In the genomic region with DNA sequence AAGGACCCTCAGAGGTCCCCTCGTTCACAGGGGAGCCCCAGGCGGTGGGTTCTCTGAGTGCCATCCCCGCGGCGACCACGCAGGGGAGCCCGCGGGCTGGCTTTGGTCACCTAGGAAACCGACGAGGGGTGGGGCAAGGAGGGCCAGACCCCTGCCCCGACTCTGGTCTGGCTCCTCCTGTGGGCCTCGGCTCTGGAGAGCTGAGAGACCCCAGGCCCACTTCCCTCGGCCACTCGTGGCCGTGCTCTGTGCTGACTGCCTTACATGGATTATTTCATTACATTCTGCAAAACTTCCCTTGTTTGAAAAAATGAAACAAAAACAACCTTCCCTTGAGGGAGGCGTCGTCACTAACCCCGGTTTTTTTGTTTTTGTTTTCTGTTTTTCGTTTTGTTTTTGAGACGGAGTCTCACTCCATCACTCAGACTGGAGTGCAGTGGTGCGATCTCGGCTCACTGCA, we compare ENCODE assay signal across 1 cellular context.
TF ChIP-seq lines count a peak whose summit lies in the region.

No MANE protein-coding gene starts in this region.

TF ChIP-seq in K562, 482 proteins besides CTCF, POLR2A, EP300 and RAD21 (continued from another document):
- TF ChIP-seq, protein P1, sequence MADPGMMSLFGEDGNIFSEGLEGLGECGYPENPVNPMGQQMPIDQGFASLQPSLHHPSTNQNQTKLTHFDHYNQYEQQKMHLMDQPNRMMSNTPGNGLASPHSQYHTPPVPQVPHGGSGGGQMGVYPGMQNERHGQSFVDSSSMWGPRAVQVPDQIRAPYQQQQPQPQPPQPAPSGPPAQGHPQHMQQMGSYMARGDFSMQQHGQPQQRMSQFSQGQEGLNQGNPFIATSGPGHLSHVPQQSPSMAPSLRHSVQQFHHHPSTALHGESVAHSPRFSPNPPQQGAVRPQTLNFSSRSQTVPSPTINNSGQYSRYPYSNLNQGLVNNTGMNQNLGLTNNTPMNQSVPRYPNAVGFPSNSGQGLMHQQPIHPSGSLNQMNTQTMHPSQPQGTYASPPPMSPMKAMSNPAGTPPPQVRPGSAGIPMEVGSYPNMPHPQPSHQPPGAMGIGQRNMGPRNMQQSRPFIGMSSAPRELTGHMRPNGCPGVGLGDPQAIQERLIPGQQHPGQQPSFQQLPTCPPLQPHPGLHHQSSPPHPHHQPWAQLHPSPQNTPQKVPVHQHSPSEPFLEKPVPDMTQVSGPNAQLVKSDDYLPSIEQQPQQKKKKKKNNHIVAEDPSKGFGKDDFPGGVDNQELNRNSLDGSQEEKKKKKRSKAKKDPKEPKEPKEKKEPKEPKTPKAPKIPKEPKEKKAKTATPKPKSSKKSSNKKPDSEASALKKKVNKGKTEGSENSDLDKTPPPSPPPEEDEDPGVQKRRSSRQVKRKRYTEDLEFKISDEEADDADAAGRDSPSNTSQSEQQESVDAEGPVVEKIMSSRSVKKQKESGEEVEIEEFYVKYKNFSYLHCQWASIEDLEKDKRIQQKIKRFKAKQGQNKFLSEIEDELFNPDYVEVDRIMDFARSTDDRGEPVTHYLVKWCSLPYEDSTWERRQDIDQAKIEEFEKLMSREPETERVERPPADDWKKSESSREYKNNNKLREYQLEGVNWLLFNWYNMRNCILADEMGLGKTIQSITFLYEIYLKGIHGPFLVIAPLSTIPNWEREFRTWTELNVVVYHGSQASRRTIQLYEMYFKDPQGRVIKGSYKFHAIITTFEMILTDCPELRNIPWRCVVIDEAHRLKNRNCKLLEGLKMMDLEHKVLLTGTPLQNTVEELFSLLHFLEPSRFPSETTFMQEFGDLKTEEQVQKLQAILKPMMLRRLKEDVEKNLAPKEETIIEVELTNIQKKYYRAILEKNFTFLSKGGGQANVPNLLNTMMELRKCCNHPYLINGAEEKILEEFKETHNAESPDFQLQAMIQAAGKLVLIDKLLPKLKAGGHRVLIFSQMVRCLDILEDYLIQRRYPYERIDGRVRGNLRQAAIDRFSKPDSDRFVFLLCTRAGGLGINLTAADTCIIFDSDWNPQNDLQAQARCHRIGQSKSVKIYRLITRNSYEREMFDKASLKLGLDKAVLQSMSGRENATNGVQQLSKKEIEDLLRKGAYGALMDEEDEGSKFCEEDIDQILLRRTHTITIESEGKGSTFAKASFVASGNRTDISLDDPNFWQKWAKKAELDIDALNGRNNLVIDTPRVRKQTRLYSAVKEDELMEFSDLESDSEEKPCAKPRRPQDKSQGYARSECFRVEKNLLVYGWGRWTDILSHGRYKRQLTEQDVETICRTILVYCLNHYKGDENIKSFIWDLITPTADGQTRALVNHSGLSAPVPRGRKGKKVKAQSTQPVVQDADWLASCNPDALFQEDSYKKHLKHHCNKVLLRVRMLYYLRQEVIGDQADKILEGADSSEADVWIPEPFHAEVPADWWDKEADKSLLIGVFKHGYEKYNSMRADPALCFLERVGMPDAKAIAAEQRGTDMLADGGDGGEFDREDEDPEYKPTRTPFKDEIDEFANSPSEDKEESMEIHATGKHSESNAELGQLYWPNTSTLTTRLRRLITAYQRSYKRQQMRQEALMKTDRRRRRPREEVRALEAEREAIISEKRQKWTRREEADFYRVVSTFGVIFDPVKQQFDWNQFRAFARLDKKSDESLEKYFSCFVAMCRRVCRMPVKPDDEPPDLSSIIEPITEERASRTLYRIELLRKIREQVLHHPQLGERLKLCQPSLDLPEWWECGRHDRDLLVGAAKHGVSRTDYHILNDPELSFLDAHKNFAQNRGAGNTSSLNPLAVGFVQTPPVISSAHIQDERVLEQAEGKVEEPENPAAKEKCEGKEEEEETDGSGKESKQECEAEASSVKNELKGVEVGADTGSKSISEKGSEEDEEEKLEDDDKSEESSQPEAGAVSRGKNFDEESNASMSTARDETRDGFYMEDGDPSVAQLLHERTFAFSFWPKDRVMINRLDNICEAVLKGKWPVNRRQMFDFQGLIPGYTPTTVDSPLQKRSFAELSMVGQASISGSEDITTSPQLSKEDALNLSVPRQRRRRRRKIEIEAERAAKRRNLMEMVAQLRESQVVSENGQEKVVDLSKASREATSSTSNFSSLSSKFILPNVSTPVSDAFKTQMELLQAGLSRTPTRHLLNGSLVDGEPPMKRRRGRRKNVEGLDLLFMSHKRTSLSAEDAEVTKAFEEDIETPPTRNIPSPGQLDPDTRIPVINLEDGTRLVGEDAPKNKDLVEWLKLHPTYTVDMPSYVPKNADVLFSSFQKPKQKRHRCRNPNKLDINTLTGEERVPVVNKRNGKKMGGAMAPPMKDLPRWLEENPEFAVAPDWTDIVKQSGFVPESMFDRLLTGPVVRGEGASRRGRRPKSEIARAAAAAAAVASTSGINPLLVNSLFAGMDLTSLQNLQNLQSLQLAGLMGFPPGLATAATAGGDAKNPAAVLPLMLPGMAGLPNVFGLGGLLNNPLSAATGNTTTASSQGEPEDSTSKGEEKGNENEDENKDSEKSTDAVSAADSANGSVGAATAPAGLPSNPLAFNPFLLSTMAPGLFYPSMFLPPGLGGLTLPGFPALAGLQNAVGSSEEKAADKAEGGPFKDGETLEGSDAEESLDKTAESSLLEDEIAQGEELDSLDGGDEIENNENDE (IDR thresholded peaks at IDR 0.05; ENCODE audit: low read depth, low read length), result no peak
- TF ChIP-seq SIX5 (IDR thresholded peaks at IDR 0.05; ENCODE audit: borderline replicate concordance in 1 of 2, insufficient read depth in 1 of 2, low read depth in 1 of 2, low read length in 2 of 2) (no peak), NBN (IDR thresholded peaks at IDR 0.05; ENCODE audit: low read depth) (no peak), FOXJ2 (tag; IDR thresholded peaks at IDR 0.05) (no peak), MAFK (IDR thresholded peaks at IDR 0.05; ENCODE audit: low read length) (no peak), ATF7 (IDR thresholded peaks at IDR 0.05) (peak; percentile 20; the same call in 1 of the 2 replicates), ZBTB7A (IDR thresholded peaks at IDR 0.05; ENCODE audit: borderline replicate concordance, control insufficient read depth, low read depth, low read length) (peak; percentile 90), FOXK2 (conservative IDR thresholded peaks at IDR 0.05 in 1 of 2, IDR thresholded peaks at IDR 0.05 in 1 of 2; ENCODE audit: low read depth in 2 of 2) (no peak), STAT5A (IDR thresholded peaks at IDR 0.05; ENCODE audit: borderline replicate concordance, low read length) (no peak), GTF2E2 (tag; IDR thresholded peaks at IDR 0.05) (no peak), ZBED1 (IDR thresholded peaks at IDR 0.05) (no peak), PCBP1 (IDR thresholded peaks at IDR 0.05; ENCODE audit: low read depth, low read length, poor library complexity, severe bottlenecking) (no peak), ZEB2 (IDR thresholded peaks at IDR 0.05) (no peak), ZKSCAN3 (CRISPR knock-in tag; IDR thresholded peaks at IDR 0.05) (no peak), ZNF766 (CRISPR knock-in tag; conservative IDR thresholded peaks at IDR 0.05) (no peak), HEY1 (CRISPR knock-in tag; IDR thresholded peaks at IDR 0.05; ENCODE audit: borderline replicate concordance) (no peak), DNMT1 (IDR thresholded peaks at IDR 0.05) (no peak)
- TF ChIP-seq, protein P2, sequence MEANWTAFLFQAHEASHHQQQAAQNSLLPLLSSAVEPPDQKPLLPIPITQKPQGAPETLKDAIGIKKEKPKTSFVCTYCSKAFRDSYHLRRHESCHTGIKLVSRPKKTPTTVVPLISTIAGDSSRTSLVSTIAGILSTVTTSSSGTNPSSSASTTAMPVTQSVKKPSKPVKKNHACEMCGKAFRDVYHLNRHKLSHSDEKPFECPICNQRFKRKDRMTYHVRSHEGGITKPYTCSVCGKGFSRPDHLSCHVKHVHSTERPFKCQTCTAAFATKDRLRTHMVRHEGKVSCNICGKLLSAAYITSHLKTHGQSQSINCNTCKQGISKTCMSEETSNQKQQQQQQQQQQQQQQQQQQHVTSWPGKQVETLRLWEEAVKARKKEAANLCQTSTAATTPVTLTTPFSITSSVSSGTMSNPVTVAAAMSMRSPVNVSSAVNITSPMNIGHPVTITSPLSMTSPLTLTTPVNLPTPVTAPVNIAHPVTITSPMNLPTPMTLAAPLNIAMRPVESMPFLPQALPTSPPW (CRISPR knock-in tag; IDR thresholded peaks at IDR 0.05), result peak; percentile 44; the same call in 1 of the 2 replicates
- TF ChIP-seq, protein P3, sequence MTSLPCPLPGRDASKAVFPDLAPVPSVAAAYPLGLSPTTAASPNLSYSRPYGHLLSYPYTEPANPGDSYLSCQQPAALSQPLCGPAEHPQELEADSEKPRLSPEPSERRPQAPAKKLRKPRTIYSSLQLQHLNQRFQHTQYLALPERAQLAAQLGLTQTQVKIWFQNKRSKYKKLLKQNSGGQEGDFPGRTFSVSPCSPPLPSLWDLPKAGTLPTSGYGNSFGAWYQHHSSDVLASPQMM (CRISPR knock-in tag; IDR thresholded peaks at IDR 0.05), result no peak
- TF ChIP-seq, protein P4, sequence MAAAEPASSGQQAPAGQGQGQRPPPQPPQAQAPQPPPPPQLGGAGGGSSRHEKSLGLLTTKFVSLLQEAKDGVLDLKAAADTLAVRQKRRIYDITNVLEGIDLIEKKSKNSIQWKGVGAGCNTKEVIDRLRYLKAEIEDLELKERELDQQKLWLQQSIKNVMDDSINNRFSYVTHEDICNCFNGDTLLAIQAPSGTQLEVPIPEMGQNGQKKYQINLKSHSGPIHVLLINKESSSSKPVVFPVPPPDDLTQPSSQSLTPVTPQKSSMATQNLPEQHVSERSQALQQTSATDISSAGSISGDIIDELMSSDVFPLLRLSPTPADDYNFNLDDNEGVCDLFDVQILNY (CRISPR knock-in tag; IDR thresholded peaks at IDR 0.05), result no peak
- TF ChIP-seq, protein P5, sequence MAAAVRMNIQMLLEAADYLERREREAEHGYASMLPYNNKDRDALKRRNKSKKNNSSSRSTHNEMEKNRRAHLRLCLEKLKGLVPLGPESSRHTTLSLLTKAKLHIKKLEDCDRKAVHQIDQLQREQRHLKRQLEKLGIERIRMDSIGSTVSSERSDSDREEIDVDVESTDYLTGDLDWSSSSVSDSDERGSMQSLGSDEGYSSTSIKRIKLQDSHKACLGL (CRISPR knock-in tag; IDR thresholded peaks at IDR 0.05; ENCODE audit: borderline replicate concordance, poor library complexity, severe bottlenecking), result no peak
- TF ChIP-seq, protein P6, sequence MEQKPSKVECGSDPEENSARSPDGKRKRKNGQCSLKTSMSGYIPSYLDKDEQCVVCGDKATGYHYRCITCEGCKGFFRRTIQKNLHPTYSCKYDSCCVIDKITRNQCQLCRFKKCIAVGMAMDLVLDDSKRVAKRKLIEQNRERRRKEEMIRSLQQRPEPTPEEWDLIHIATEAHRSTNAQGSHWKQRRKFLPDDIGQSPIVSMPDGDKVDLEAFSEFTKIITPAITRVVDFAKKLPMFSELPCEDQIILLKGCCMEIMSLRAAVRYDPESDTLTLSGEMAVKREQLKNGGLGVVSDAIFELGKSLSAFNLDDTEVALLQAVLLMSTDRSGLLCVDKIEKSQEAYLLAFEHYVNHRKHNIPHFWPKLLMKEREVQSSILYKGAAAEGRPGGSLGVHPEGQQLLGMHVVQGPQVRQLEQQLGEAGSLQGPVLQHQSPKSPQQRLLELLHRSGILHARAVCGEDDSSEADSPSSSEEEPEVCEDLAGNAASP (IDR thresholded peaks at IDR 0.05), result no peak
- TF ChIP-seq, protein P7, sequence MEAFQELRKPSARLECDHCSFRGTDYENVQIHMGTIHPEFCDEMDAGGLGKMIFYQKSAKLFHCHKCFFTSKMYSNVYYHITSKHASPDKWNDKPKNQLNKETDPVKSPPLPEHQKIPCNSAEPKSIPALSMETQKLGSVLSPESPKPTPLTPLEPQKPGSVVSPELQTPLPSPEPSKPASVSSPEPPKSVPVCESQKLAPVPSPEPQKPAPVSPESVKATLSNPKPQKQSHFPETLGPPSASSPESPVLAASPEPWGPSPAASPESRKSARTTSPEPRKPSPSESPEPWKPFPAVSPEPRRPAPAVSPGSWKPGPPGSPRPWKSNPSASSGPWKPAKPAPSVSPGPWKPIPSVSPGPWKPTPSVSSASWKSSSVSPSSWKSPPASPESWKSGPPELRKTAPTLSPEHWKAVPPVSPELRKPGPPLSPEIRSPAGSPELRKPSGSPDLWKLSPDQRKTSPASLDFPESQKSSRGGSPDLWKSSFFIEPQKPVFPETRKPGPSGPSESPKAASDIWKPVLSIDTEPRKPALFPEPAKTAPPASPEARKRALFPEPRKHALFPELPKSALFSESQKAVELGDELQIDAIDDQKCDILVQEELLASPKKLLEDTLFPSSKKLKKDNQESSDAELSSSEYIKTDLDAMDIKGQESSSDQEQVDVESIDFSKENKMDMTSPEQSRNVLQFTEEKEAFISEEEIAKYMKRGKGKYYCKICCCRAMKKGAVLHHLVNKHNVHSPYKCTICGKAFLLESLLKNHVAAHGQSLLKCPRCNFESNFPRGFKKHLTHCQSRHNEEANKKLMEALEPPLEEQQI (IDR thresholded peaks at IDR 0.05), result no peak
